11 cellular contexts compared by ENCODE assay signal in the genomic region with DNA sequence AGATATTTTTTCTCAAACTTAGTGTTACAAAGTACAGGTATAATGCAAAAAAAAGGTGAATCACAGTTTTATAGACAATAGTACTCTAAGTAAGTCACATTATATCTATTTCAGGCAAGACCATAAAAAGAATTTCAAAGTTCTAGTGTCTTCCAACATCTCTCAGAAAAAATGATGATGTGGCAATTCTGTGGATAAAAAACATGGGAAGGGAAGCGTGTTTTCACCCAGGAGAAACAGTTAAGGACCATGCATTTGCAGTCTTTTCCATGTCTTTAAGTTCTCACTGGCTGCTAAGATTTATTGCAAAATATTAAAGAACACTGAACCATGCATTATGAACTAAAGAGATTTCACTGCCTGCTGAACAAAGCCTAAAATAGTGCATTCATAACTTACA. TPM values are rescaled to one million over a fixed set of nuclear protein-coding genes. Genes with fewer than 3 reads are reported as not detected.
DNase-seq lines count a peak whose midpoint lies in the region; TF ChIP-seq lines count a peak whose summit lies in the region.
"Had no signal": no experiment of that assay in that cellular context is flagged by ENCODE, and none has a peak within 500 bp of the region (broad histone marks: within the 10 kb centered on the region; RNA-seq: fewer than 3 reads in every experiment).

No MANE protein-coding gene starts in this region.

- H2AFZ ChIP-seq in fibroblast of lung (ENCODE audit: low read length) = no peak overlapping the region

- peak overlapping the region; percentile 46 for H3K4me2 ChIP-seq in fibroblast of lung (ENCODE audit: extremely low read depth, insufficient read depth, low read length)
- peak overlapping the region; percentile 73 for H3K4me2 ChIP-seq in skeletal muscle satellite cell (ENCODE audit: low read length)

- H3K9me3 ChIP-seq in SK-N-MC (ENCODE audit: low read depth, low read length) = no peaks in the 10 kb centered on the region
- H3K9me3 ChIP-seq in fibroblast of lung (ENCODE audit: control insufficient read depth, insufficient read depth, low read depth, low read length) = no peaks in the 10 kb centered on the region
- no peaks in the 10 kb centered on the region for H3K9me3 ChIP-seq in skeletal muscle satellite cell (replicated peaks; ENCODE audit: low read length)
- no peaks in the 10 kb centered on the region for H3K9me3 ChIP-seq in left ventricle myocardium inferior (replicated peaks)

- no peak for DNase-seq in activated T-cell treated with anti-CD3 and anti-CD28 coated beads, Interleukin-2, amount 50 U/mL, for 24 hours
- DNase-seq in activated T-cell treated with anti-CD3 and anti-CD28 coated beads, Interleukin-2, amount 50 U/mL, for 1 hour = no peak
- DNase-seq in SK-N-MC (ENCODE audit: low read depth, low spot score) (no peak), fibroblast of lung (ENCODE audit: low read depth in 2 of 2) (peak; percentile 2 to 21), inferior parietal cortex (ENCODE audit: extremely low spot score) (no peak), left ventricle myocardium inferior (no peak)
- DNase-seq in stimulated activated naive CD4-positive, alpha-beta T cell (lab: John Stamatoyannopoulos, UW) = no peak
- DNase-seq: cerebellar nuclear complex, left colon, T-helper 9 cell had no signal

- TF ChIP-seq CTCF in fibroblast of lung (conservative IDR thresholded peaks at IDR 0.05 in 1 of 2, IDR thresholded peaks at IDR 0.05 in 1 of 2; ENCODE audit: low read depth in 1 of 2, low read length in 2 of 2) (no peak), left ventricle myocardium inferior (IDR thresholded peaks at IDR 0.05; ENCODE audit: borderline replicate concordance) (no peak)

- H3K4me3 ChIP-seq in SK-N-MC (peak overlapping the region; percentile 86), fibroblast of lung (replicated peaks in 1 of 4; ENCODE audit: control extremely low read depth in 1 of 4, insufficient read depth in 1 of 4, low read depth in 3 of 4, low read length in 4 of 4) (peak overlapping the region; percentile 67 to 97 (median 95)), skeletal muscle satellite cell (ENCODE audit: low read length) (peak overlapping the region; percentile 79), left ventricle myocardium inferior (no peak overlapping the region)

- H4K20me1 ChIP-seq in fibroblast of lung (ENCODE audit: control insufficient read depth, extremely low read depth, insufficient read depth, low read length) = no peaks in the 10 kb centered on the region

- H3K27me3 ChIP-seq in fibroblast of lung (ENCODE audit: control insufficient read depth, insufficient read depth, low read length) (no peaks in the 10 kb centered on the region), skeletal muscle satellite cell (ENCODE audit: control insufficient read depth, insufficient read depth, low read length) (no peaks in the 10 kb centered on the region), left ventricle myocardium inferior (ENCODE audit: low read depth) (no peaks in the 10 kb centered on the region)

- intact Hi-C loops in left ventricle myocardium inferior (cut with micrococcal nuclease) = no loop called here

- peaks cover 58% of the 10 kb centered on the region for H3K4me1 Mint-ChIP-seq in activated T-cell treated with anti-CD3 and anti-CD28 coated beads, Interleukin-2, amount 50 U/mL, for 24 hours (ENCODE audit: low read depth)

- peak overlapping the region; percentile 87 for H3K9ac ChIP-seq in SK-N-MC (ENCODE audit: insufficient read length)
- no peak overlapping the region for H3K9ac ChIP-seq in fibroblast of lung (ENCODE audit: insufficient read depth, low read length)
- peak overlapping the region; percentile 99 for H3K9ac ChIP-seq in skeletal muscle satellite cell (ENCODE audit: low read depth, low read length)

- H3K4me1 ChIP-seq in fibroblast of lung (ENCODE audit: control insufficient read depth, extremely low read depth, insufficient read depth, low read length) (peaks cover 3% of the 10 kb centered on the region), skeletal muscle satellite cell (ENCODE audit: control insufficient read depth, insufficient read depth, low read length) (peaks cover 5% of the 10 kb centered on the region), left ventricle myocardium inferior (peaks cover 44% of the 10 kb centered on the region)

- H3K27ac ChIP-seq in SK-N-MC (peak overlapping the region; percentile 35), fibroblast of lung (ENCODE audit: insufficient read depth, low read length) (no peak overlapping the region), left ventricle myocardium inferior (replicated peaks) (no peak overlapping the region)

- H3K27me3 Mint-ChIP-seq in activated T-cell treated with anti-CD3 and anti-CD28 coated beads, Interleukin-2, amount 50 U/mL, for 24 hours = no peaks in the 10 kb centered on the region

- H3K9me3 Mint-ChIP-seq in activated T-cell treated with anti-CD3 and anti-CD28 coated beads, Interleukin-2, amount 50 U/mL, for 24 hours = peaks cover 5% of the 10 kb centered on the region

- H3K79me2 ChIP-seq in fibroblast of lung (ENCODE audit: control insufficient read depth, insufficient read depth, low read length) = peaks cover 55% of the 10 kb centered on the region

- H3K4me3 Mint-ChIP-seq in activated T-cell treated with anti-CD3 and anti-CD28 coated beads, Interleukin-2, amount 50 U/mL, for 24 hours = peak overlapping the region; percentile 91

- peak overlapping the region; percentile 15 for H3K27ac Mint-ChIP-seq in activated T-cell treated with anti-CD3 and anti-CD28 coated beads, Interleukin-2, amount 50 U/mL, for 24 hours

- H3K36me3 Mint-ChIP-seq in activated T-cell treated with anti-CD3 and anti-CD28 coated beads, Interleukin-2, amount 50 U/mL, for 24 hours (ENCODE audit: low read depth) = peaks cover 60% of the 10 kb centered on the region

- H3K36me3 ChIP-seq in SK-N-MC (ENCODE audit: insufficient read depth, low read length) (peaks cover 41% of the 10 kb centered on the region), fibroblast of lung (ENCODE audit: control insufficient read depth, insufficient read depth, low read length) (peaks cover 3% of the 10 kb centered on the region), skeletal muscle satellite cell (ENCODE audit: insufficient read depth, low read length) (peaks cover 31% of the 10 kb centered on the region), left ventricle myocardium inferior (peaks cover 34% of the 10 kb centered on the region)

RNA-seq across cellular contexts. Expression of gene SSR1, which starts 1.8 kb away (rescaled TPM):
- total RNA-seq in fibroblast of lung (55.7 and 65.6 TPM in 2 replicates), left ventricle myocardium inferior (53.4 TPM)
- polyA plus RNA-seq in fibroblast of lung = 237 and 266 TPM in 2 replicates
- polyA plus RNA-seq in fibroblast of lung (2012) = 133 and 171 TPM in 2 replicates
- 35.8 and 55.1 TPM in 2 replicates for polyA minus RNA-seq in fibroblast of lung (ENCODE audit: low replicate concordance)
- 129 and 145 TPM in 2 replicates for total RNA-seq in skeletal muscle satellite cell (2012; rRNA removed)

Comparison
In these comparisons a context has a peak if more than half of its experiments do, and no peak if none do; other contexts are left out.
1. DNase-seq: peak in fibroblast of lung (2 of 2); none in activated T-cell treated with anti-CD3 and anti-CD28 coated beads, Interleukin-2, amount 50 U/mL, for 24 hours (single experiment), activated T-cell treated with anti-CD3 and anti-CD28 coated beads, Interleukin-2, amount 50 U/mL, for 1 hour (single experiment), SK-N-MC (single experiment), inferior parietal cortex (single experiment), stimulated activated naive CD4-positive, alpha-beta T cell (0 of 6) and left ventricle myocardium inferior (single experiment).